8 cellular contexts compared by ENCODE assay signal in genomic region chr15:71174360-71174759, GRCh38. TPM values are rescaled to one million over a fixed set of nuclear protein-coding genes. Genes with fewer than 3 reads are reported as not detected.
DNase-seq lines count a peak whose midpoint lies in the region; FAIRE-seq and TF ChIP-seq lines count a peak whose summit lies in the region.
"Not testable (repeated sequence)": the region's sequence is repeated elsewhere in the genome, so short reads cannot be mapped to it uniquely, and the experiment has no call there.
"Had no signal": no experiment of that assay in that cellular context is flagged by ENCODE, and none has a peak within 500 bp of the region (broad histone marks: within the 10 kb centered on the region; RNA-seq: fewer than 3 reads in every experiment).

No MANE protein-coding gene starts in this region.

- not testable (repeated sequence) for H3K9me3 Mint-ChIP-seq in activated CD4-positive, alpha-beta T cell treated with anti-CD3 and anti-CD28 coated beads, Interleukin-2, amount 10 ng/mL, durations not matched to agents 24 days and 14 days; neural crest cell

- H3K14ac ChIP-seq in H1 (ENCODE audit: insufficient read length), result not testable (repeated sequence)

- H3K36me3 Mint-ChIP-seq in activated CD4-positive, alpha-beta T cell treated with anti-CD3 and anti-CD28 coated beads, Interleukin-2, amount 10 ng/mL, durations not matched to agents 24 days and 14 days (ENCODE audit: low read depth); neural crest cell (ENCODE audit: low read depth): not testable (repeated sequence)

- TF ChIP-seq POLR2A in H1 (IDR thresholded peaks at IDR 0.05; ENCODE audit: control extremely low read depth in 1 of 2, low read depth in 2 of 2, low read length in 2 of 2), result not testable (repeated sequence)

- H3K79me2 ChIP-seq in H1 (ENCODE audit: control insufficient read depth in 1 of 2, insufficient read depth in 2 of 2, low read length in 2 of 2), result not testable (repeated sequence)

- CTCF ChIA-PET in H1 (lab: Charles Lee; ENCODE audit: partially characterized antibody), result not testable (repeated sequence)

- H2AFZ ChIP-seq in H1 (ENCODE audit: low read length), result not testable (repeated sequence)

- H2BK5ac ChIP-seq in H1 (ENCODE audit: low read depth, low read length), result not testable (repeated sequence)

- H2AK5ac ChIP-seq in H1 (ENCODE audit: low read depth, low read length), result not testable (repeated sequence)

- not testable (repeated sequence) for H3K23ac ChIP-seq in H1 (ENCODE audit: insufficient read length)

- H3K23me2 ChIP-seq in H1 (ENCODE audit: low read depth, low read length), result not testable (repeated sequence)

- not testable (repeated sequence) for H4K91ac ChIP-seq in H1 (replicated peaks; ENCODE audit: insufficient read length, low read length)

- not testable (repeated sequence) for H3K4me3 ChIP-seq in H1 (ENCODE audit: extremely low read depth in 1 of 4, insufficient read depth in 2 of 4, low read depth in 3 of 4, low read length in 4 of 4)
- H3K4me3 ChIP-seq in iPS-15b (ENCODE audit: low read depth, low read length), result peak overlapping the region; percentile 16

- H4K8ac ChIP-seq in H1 (ENCODE audit: extremely low read depth, insufficient read depth, low read length), result peak overlapping the region; percentile 51; the same call in 1 of the 2 replicates

- H3K9me3 ChIP-seq in H1 (ENCODE audit: insufficient read depth in 2 of 2, low read depth in 1 of 2, low read length in 1 of 2); iPS-15b (ENCODE audit: control insufficient read depth, insufficient read depth, low read length): not testable (repeated sequence)

- H3K36me3 ChIP-seq in H1 (ENCODE audit: control insufficient read depth in 2 of 4, insufficient read depth in 4 of 4, low read length in 3 of 4); iPS-15b (ENCODE audit: control insufficient read depth, insufficient read depth, low read length): not testable (repeated sequence)

- H3K27ac Mint-ChIP-seq in activated CD4-positive, alpha-beta T cell treated with anti-CD3 and anti-CD28 coated beads, Interleukin-2, amount 10 ng/mL, durations not matched to agents 24 days and 14 days; neural crest cell (ENCODE audit: unreplicated experiment): not testable (repeated sequence)

- not testable (repeated sequence) for H2BK120ac ChIP-seq in H1 (replicated peaks; ENCODE audit: low read depth, low read length)

- 70% methylated on average over 7 of the region's 17 CpGs; no CpG with 5 or more reads in 1 of the 2 experiments for WGBS in H1 (ENCODE audit: extremely low coverage in 1 of 2, insufficient coverage in 1 of 2, insufficient read length in 1 of 2, insufficient replicate concordance in 2 of 2, low coverage in 1 of 2, low lambda C conversion rate in 2 of 2, missing lambda C conversion rate in 1 of 2), 2 experiments

- H3K27me3 Mint-ChIP-seq in activated CD4-positive, alpha-beta T cell treated with anti-CD3 and anti-CD28 coated beads, Interleukin-2, amount 10 ng/mL, durations not matched to agents 24 days and 14 days; neural crest cell (ENCODE audit: low read depth): not testable (repeated sequence)

- not testable (repeated sequence) for H4K5ac ChIP-seq in H1 (ENCODE audit: insufficient read length, low read depth, low read length)

- intact Hi-C loops in activated CD4-positive, alpha-beta T cell treated with anti-CD3 and anti-CD28 coated beads, Interleukin-2, amount 10 ng/mL, durations not matched to agents 24 days and 14 days (cut with micrococcal nuclease), result not testable (repeated sequence)

- DNase-seq in activated CD4-positive, alpha-beta T cell treated with anti-CD3 and anti-CD28 coated beads, Interleukin-2, amount 10 ng/mL, durations not matched to agents 24 days and 14 days, result peak; percentile 14
- peak in 1 of 2 experiments; percentile 43 for DNase-seq in H1 (ENCODE audit: low read depth in 1 of 2, low spot score in 2 of 2)
- peak; percentile 16 for DNase-seq in neural crest cell (ENCODE audit: low read depth, low spot score)

- H3K79me1 ChIP-seq in H1 (ENCODE audit: low read depth, low read length), result not testable (repeated sequence)

- H2BK15ac ChIP-seq in H1 (ENCODE audit: low read length), result not testable (repeated sequence)

- H3K4me3 Mint-ChIP-seq in activated CD4-positive, alpha-beta T cell treated with anti-CD3 and anti-CD28 coated beads, Interleukin-2, amount 10 ng/mL, durations not matched to agents 24 days and 14 days; neural crest cell: not testable (repeated sequence)

- not testable (repeated sequence) for H3K18ac ChIP-seq in H1 (ENCODE audit: extremely low read depth, low read length)

- POLR2A ChIA-PET in H1 (lab: Charles Lee; ENCODE audit: partially characterized antibody), result not testable (repeated sequence)

- H3K4me1 Mint-ChIP-seq in activated CD4-positive, alpha-beta T cell treated with anti-CD3 and anti-CD28 coated beads, Interleukin-2, amount 10 ng/mL, durations not matched to agents 24 days and 14 days; neural crest cell: not testable (repeated sequence)

- not testable (repeated sequence) for H2BK12ac ChIP-seq in H1 (ENCODE audit: low read depth, low read length)

- not testable (repeated sequence) for H3K27ac ChIP-seq in H1 (ENCODE audit: low read depth, low read length)

- not testable (repeated sequence) for H3K56ac ChIP-seq in H1 (replicated peaks; ENCODE audit: insufficient read length, low read depth, low read length)

- TF ChIP-seq RAD21 in H1 (IDR thresholded peaks at IDR 0.05 in 1 of 2, conservative IDR thresholded peaks at IDR 0.05 in 1 of 2; ENCODE audit: low read depth in 2 of 2, low read length in 2 of 2), result not testable (repeated sequence)

- TF ChIP-seq CTCF in H1 (IDR thresholded peaks at IDR 0.05; ENCODE audit: control extremely low read depth in 1 of 3, insufficient read depth in 1 of 3, low read depth in 1 of 3, low read length in 3 of 3); neural crest cell (conservative IDR thresholded peaks at IDR 0.05): not testable (repeated sequence)

- H3K4me1 ChIP-seq in H1 (replicated peaks in 1 of 4; ENCODE audit: control insufficient read depth in 3 of 4, insufficient read depth in 4 of 4, low read length in 3 of 4); iPS-15b (ENCODE audit: control insufficient read depth, insufficient read depth, low read length): not testable (repeated sequence)

- H2BK20ac ChIP-seq in H1 (ENCODE audit: low read length), result not testable (repeated sequence)

- not testable (repeated sequence) for TF ChIP-seq EP300 in H1 (IDR thresholded peaks at IDR 0.05; ENCODE audit: borderline replicate concordance in 1 of 2, low read depth in 2 of 2, low read length in 2 of 2)

- H3K4ac ChIP-seq in H1 (replicated peaks; ENCODE audit: insufficient read length, low read depth, low read length), result not testable (repeated sequence)

- H3K9ac ChIP-seq in H1 (replicated peaks in 1 of 4; ENCODE audit: extremely low read depth in 1 of 4, low read depth in 3 of 4, low read length in 3 of 4); iPS-15b (ENCODE audit: low read depth, low read length): not testable (repeated sequence)

- not testable (repeated sequence) for H4K20me1 ChIP-seq in H1 (replicated peaks in 1 of 2; ENCODE audit: control insufficient read depth in 1 of 2, insufficient read depth in 2 of 2, low read length in 2 of 2)

- not testable (repeated sequence) for FAIRE-seq in H1 (lab: Jason Lieb, UNC)

- not testable (repeated sequence) for H3K4me2 ChIP-seq in H1 (ENCODE audit: insufficient read depth in 1 of 2, low read depth in 2 of 2, low read length in 2 of 2)

- not testable (repeated sequence) for H3K27me3 ChIP-seq in H1 (replicated peaks in 1 of 4; ENCODE audit: control insufficient read depth in 3 of 4, extremely low read depth in 1 of 4, insufficient read depth in 3 of 4, low read length in 3 of 4); iPS-15b (ENCODE audit: control insufficient read depth, insufficient read depth, low read length)

RNA-seq across cellular contexts. Expression of gene THSD4, which starts 59.1 kb away (rescaled TPM):
- total RNA-seq in activated CD4-positive, alpha-beta T cell treated with anti-CD3 and anti-CD28 coated beads, Interleukin-2, amount 10 ng/mL, durations not matched to agents 24 days and 14 days, result not detected in 2 replicates
- 6.2 and 6.4 TPM in 2 replicates for total RNA-seq in H1 (2021; fragmentation: NEBNext Ultra II Directional; extraction: Animal tissue kit (Norgen Biotek cat#: 25700))
- polyA plus RNA-seq in H1 (2011; rRNA removed), result 2.5 and 3.2 TPM in 2 replicates
- polyA plus RNA-seq in H1 (2011; cell fraction: cytosol; rRNA removed), result 3.3 TPM
- 9.5 TPM for polyA plus RNA-seq in H1 (2011; cell fraction: nucleus; rRNA removed)
- 4.1 to 4.9 TPM (median 4.3 TPM) in 4 replicates for polyA plus RNA-seq in H1 (2012, experiment 1 of 2)
- polyA plus RNA-seq in H1 (2012, experiment 2 of 2), result 0.51 TPM
- polyA plus RNA-seq in H1 (2013, experiment 1 of 2), result 3.8 TPM
- 3.6 TPM for polyA plus RNA-seq in H1 (2013, experiment 2 of 2)
- polyA minus RNA-seq in H1 (2011; rRNA and poly(A)+ RNA removed), result 8.5 and 9.1 TPM in 2 replicates
- polyA minus RNA-seq in H1 (2011; cell fraction: cytosol; rRNA and poly(A)+ RNA removed), result 3.3 TPM
- polyA minus RNA-seq in H1 (2011; cell fraction: nucleus; rRNA and poly(A)+ RNA removed), result 36.6 TPM
- total RNA-seq in neural crest cell, result 1.3 and 1.4 TPM in 2 replicates
- total RNA-seq: CD4-positive, alpha-beta memory T cell; CD4-positive, CD25-positive, alpha-beta regulatory T cell; CD8-positive, alpha-beta memory T cell had no signal
- polyA plus RNA-seq: CD14-positive monocyte; CD4-positive, alpha-beta memory T cell; CD4-positive, CD25-positive, alpha-beta regulatory T cell; CD8-positive, alpha-beta memory T cell had no signal
